8 cellular contexts compared by ENCODE assay signal in the genomic region with DNA sequence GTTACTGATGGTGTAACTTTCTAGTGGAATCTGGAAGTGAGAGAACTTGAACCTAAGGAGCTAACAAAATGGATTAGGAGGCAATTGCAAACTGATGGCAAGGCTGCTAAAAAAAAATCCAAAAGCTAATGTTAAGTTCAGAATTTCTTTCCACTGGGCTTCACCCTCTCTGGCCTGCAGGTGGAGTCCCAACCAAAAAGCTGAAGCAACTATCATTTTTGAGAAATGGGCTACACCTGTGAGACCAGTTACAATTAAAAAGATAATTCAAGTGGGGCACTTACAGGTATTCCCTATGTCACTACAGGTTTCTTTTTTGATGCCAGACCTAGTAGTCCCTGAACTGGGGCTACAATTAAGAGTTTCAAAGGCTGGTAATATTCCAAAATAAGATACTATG.
DNase-seq lines count a peak whose midpoint lies in the region; ATAC-seq and TF ChIP-seq lines count a peak whose summit lies in the region.

No MANE protein-coding gene starts in this region.

- TF ChIP-seq CTCF in heart left ventricle (IDR thresholded peaks at IDR 0.05) (peak in 11 of 12 donors; percentile 18 to 56 (median 43)), upper lobe of left lung (IDR thresholded peaks at IDR 0.05) (peak in 4 of 6 experiments; percentile 15 to 40 (median 25))

- H3K9me3 ChIP-seq in heart left ventricle (no peaks in the 10 kb centered on the region), right cardiac atrium (ENCODE audit: control insufficient read depth, low read length) (no peaks in the 10 kb centered on the region), upper lobe of left lung (no peaks in the 10 kb centered on the region)

- H3K4me3 ChIP-seq in heart left ventricle (no peak overlapping the region), right cardiac atrium (ENCODE audit: low read length) (no peak overlapping the region), upper lobe of left lung (no peak overlapping the region)

- intact Hi-C loops in heart left ventricle (cut with DNase I) (loop anchor here in 5 of 10 donors (5.0 to 10.0 kb wide), 5 partner anchors 51 to 443 kb away; no protein-coding TSS in a partner anchor), right cardiac atrium (cut with DNase I) (no loop called here), posterior vena cava (cut with DNase I) (no loop called here)

- TF ChIP-seq POLR2A in heart left ventricle (IDR thresholded peaks at IDR 0.05), result no peak
- no peak for TF ChIP-seq POLR2A in upper lobe of left lung (IDR thresholded peaks at IDR 0.05)

- ATAC-seq in heart left ventricle (no peak), right cardiac atrium (no peak), upper lobe of left lung (ENCODE audit: low FRiP score in 2 of 2) (no peak), GM18873 (IDR thresholded peaks at IDR 0.05; ENCODE audit: low FRiP score, unreplicated experiment) (no peak)

- H3K27ac ChIP-seq in heart left ventricle (no peak overlapping the region), right cardiac atrium (ENCODE audit: low read length) (no peak overlapping the region), upper lobe of left lung (no peak overlapping the region)

- H3K36me3 ChIP-seq in heart left ventricle (peaks cover 0 to 4% (median 0%) of the 10 kb centered on the region in 9 donors), upper lobe of left lung (no peaks in the 10 kb centered on the region)

- DNase-seq in heart left ventricle (no peak), right cardiac atrium (no peak), NCI-H69 (lab: John Stamatoyannopoulos, UW) (peak; percentile 40), fibroblast of peridontal ligament (ENCODE audit: extremely low read depth) (peak; percentile 31), upper lobe of left lung (no peak), posterior vena cava (ENCODE audit: low spot score) (no peak), NCI-H146 (lab: John Stamatoyannopoulos, UW) (no peak)

- H3K4me1 ChIP-seq in heart left ventricle (peaks cover 0 to 25% (median 10%) of the 10 kb centered on the region in 12 donors), right cardiac atrium (ENCODE audit: control insufficient read depth, insufficient read depth, low read length) (peaks cover 2% of the 10 kb centered on the region), upper lobe of left lung (peaks cover 0 to 10% (median 2%) of the 10 kb centered on the region in 4 donors)

- H3K27me3 ChIP-seq in heart left ventricle (no peaks in the 10 kb centered on the region), right cardiac atrium (ENCODE audit: control insufficient read depth, insufficient read depth) (no peaks in the 10 kb centered on the region), upper lobe of left lung (no peaks in the 10 kb centered on the region)

- no peak for TF ChIP-seq EP300 in upper lobe of left lung (IDR thresholded peaks at IDR 0.05)

Comparison
In these comparisons a context has a peak if more than half of its experiments do, and no peak if none do; other contexts are left out.
1. DNase-seq: peak in NCI-H69 (single experiment) and fibroblast of peridontal ligament (single experiment); none in heart left ventricle (0 of 5), right cardiac atrium (0 of 3), upper lobe of left lung (0 of 2), posterior vena cava (single experiment) and NCI-H146 (single experiment).